ENCODE assay signal across 33 cellular contexts in genomic region chr11:20541503-20541902, GRCh38. TPM values are rescaled to one million over a fixed set of nuclear protein-coding genes. Genes with fewer than 3 reads are reported as not detected.
"Had no signal": no experiment of that assay in that cellular context is flagged by ENCODE, and none has a peak within 500 bp of the region (broad histone marks: within the 10 kb centered on the region; RNA-seq: fewer than 3 reads in every experiment).

No MANE protein-coding gene starts in this region.

- H3K36me3 ChIP-seq: ascending aorta, cardiac muscle cell had no signal

- ATAC-seq: activated CD8-positive, alpha-beta T cell treated with anti-CD3 and anti-CD28 coated beads for 36 hours; activated naive CD8-positive, alpha-beta T cell treated with anti-CD3 and anti-CD28 coated beads, Interleukin-2, amount 50 U/mL, for 24 hours; activated T-cell treated with anti-CD3 and anti-CD28 coated beads, Interleukin-2, amount 50 U/mL, for 4 hours; activated T-cell treated with anti-CD3 and anti-CD28 coated beads, Interleukin-2, amount 50 U/mL, for 72 hours; activated T-helper 17 cell treated with anti-CD3 and anti-CD28 coated beads, Interleukin-2, amount 50 U/mL, for 72 hours had no signal

- DNase-seq: activated B cell treated with CpG ODN at 0.5 μM for 24 hours; activated CD4-positive, alpha-beta memory T cell treated with anti-CD3 and anti-CD28 coated beads for 36 hours; activated CD4-positive, alpha-beta T cell treated with anti-CD3 and anti-CD28 coated beads for 4 hours; activated CD4-positive, alpha-beta T cell treated with anti-CD3 and anti-CD28 coated beads, Interleukin-2, amount 10 ng/mL, durations not matched to agents 24 days and 14 days; activated CD4-positive, alpha-beta T cell treated with anti-CD3 and anti-CD28 coated beads, Interleukin-2, amount 50 U/mL, for 1 hour; activated CD4-positive, alpha-beta T cell treated with anti-CD3 and anti-CD28 coated beads, Interleukin-2, amount 50 U/mL, for 4 hours; activated CD4-positive, CD25-positive, alpha-beta regulatory T cell treated with anti-CD3 and anti-CD28 coated beads, Interleukin-2, amount 50 U/mL, for 72 hours; activated CD8-positive, alpha-beta memory T cell treated with anti-CD3 and anti-CD28 coated beads, Interleukin-2, amount 50 U/mL, for 4 hours; activated CD8-positive, alpha-beta T cell treated with anti-CD3 and anti-CD28 coated beads for 36 hours; activated effector memory CD4-positive, alpha-beta T cell treated with anti-CD3 and anti-CD28 coated beads, Interleukin-2, amount 50 U/mL, for 16 hours; activated naive CD4-positive, alpha-beta T cell treated with anti-CD3 and anti-CD28 coated beads, Interleukin-2, amount 10 ng/mL, durations not matched to agents 7 days and 5 days; activated naive CD4-positive, alpha-beta T cell treated with Interleukin-2 at 50 U/mL for 16 hours; activated naive CD8-positive, alpha-beta T cell treated with anti-CD3 and anti-CD28 coated beads, Interleukin-2, amount 10 ng/mL, durations not matched to agents 7 days and 5 days; activated naive CD8-positive, alpha-beta T cell treated with anti-CD3 and anti-CD28 coated beads, Interleukin-2, amount 50 U/mL, for 24 hours; activated T-cell treated with anti-CD3 and anti-CD28 coated beads for 4 hours; activated T-cell treated with anti-CD3 and anti-CD28 coated beads, Interleukin-2, amount 50 U/mL, for 1 hour; activated T-cell treated with anti-CD3 and anti-CD28 coated beads, Interleukin-2, amount 50 U/mL, for 4 hours; activated T-cell treated with anti-CD3 and anti-CD28 coated beads, Interleukin-2, amount 50 U/mL, for 72 hours; amygdala; anterior cingulate cortex; caudate nucleus; cerebellar nuclear complex; T-helper 2 cell; T-helper 9 cell had no signal

- H3K27me3 ChIP-seq: ascending aorta, cardiac muscle cell had no signal

- H3K4me1 ChIP-seq: ascending aorta had no signal

- H3K9me3 ChIP-seq: ascending aorta had no signal

- H3K27ac ChIP-seq: ascending aorta, cardiac muscle cell, VCaP had no signal

- H3K4me3 ChIP-seq: ascending aorta, cardiac muscle cell had no signal

RNA-seq across cellular contexts. Expression of gene SLC6A5, which starts 57.9 kb away (rescaled TPM):
- total RNA-seq: activated B cell treated with CpG ODN at 0.5 μM for 24 hours; activated CD4-positive, alpha-beta memory T cell treated with anti-CD3 and anti-CD28 coated beads for 36 hours; activated CD4-positive, alpha-beta T cell treated with anti-CD3 and anti-CD28 coated beads, Interleukin-2, amount 10 ng/mL, durations not matched to agents 24 days and 14 days; activated CD8-positive, alpha-beta memory T cell treated with anti-CD3 and anti-CD28 coated beads for 36 hours; activated CD8-positive, alpha-beta T cell treated with anti-CD3 and anti-CD28 coated beads for 36 hours; activated naive CD8-positive, alpha-beta T cell treated with anti-CD3 and anti-CD28 coated beads, Interleukin-2, amount 10 ng/mL, durations not matched to agents 7 days and 5 days; activated T-cell treated with anti-CD3 and anti-CD28 coated beads, Interleukin-2, amount 50 U/mL, for 4 hours; activated T-cell treated with anti-CD3 and anti-CD28 coated beads, Interleukin-2, amount 50 U/mL, for 72 hours; activated T-helper 1 cell treated with anti-CD3 and anti-CD28 coated beads, Interleukin-12 subunit alpha, Interleukin-12 subunit beta, Interleukin-2, Interleukin-4 antibody, amounts not matched to agents 30 ng/mL and 10 ng/mL and 1 ng/mL, durations not matched to agents 14 hours and 24 hours and 36 hours; activated T-helper 17 cell treated with anti-CD3 and anti-CD28 coated beads, Interleukin-2, amount 50 U/mL, for 72 hours; ascending aorta; bronchial epithelial cell; cardiac muscle cell; chondrocyte had no signal
- polyA plus RNA-seq: adipose tissue, cardiac muscle cell had no signal
